In the genomic region with DNA sequence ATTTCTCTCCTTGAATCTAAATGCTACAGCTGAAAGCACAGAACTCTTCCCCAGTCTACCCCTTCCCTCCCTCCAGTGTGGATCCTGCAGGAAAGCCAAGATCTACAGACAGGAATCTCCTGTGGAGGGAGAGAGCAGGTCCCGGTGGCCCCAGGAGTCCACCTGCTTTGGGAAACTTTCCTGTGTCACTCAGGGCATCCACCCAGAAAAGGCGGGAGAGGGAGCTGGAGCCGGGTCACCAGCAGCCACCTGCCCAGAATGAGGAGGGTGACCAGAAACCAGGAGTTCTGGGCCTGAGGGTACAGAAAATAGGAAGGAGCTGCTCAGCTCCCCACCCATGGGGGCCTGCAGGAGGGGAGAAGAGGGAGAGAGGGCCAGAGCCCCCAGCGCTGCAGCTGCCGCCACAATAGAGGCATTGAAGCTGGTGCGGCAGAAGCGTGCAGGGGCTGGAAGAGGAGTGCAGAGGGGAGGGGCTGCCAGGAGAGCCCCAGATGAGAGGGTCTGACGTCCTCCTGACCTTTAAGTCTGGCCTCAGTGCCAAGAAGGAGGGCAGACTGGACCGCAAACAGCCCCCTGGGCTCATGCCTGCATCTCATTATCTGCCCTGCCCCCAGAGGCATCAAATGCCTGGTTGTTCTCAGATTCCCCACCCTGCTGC, we compare ENCODE assay signal across 1 cellular context.
TF ChIP-seq lines count a peak whose summit lies in the region.

No MANE protein-coding gene starts in this region.

TF ChIP-seq in GM23338, 12 proteins besides CTCF, POLR2A, EP300 and RAD21 (continued from another document):
- TF ChIP-seq, protein P1, sequence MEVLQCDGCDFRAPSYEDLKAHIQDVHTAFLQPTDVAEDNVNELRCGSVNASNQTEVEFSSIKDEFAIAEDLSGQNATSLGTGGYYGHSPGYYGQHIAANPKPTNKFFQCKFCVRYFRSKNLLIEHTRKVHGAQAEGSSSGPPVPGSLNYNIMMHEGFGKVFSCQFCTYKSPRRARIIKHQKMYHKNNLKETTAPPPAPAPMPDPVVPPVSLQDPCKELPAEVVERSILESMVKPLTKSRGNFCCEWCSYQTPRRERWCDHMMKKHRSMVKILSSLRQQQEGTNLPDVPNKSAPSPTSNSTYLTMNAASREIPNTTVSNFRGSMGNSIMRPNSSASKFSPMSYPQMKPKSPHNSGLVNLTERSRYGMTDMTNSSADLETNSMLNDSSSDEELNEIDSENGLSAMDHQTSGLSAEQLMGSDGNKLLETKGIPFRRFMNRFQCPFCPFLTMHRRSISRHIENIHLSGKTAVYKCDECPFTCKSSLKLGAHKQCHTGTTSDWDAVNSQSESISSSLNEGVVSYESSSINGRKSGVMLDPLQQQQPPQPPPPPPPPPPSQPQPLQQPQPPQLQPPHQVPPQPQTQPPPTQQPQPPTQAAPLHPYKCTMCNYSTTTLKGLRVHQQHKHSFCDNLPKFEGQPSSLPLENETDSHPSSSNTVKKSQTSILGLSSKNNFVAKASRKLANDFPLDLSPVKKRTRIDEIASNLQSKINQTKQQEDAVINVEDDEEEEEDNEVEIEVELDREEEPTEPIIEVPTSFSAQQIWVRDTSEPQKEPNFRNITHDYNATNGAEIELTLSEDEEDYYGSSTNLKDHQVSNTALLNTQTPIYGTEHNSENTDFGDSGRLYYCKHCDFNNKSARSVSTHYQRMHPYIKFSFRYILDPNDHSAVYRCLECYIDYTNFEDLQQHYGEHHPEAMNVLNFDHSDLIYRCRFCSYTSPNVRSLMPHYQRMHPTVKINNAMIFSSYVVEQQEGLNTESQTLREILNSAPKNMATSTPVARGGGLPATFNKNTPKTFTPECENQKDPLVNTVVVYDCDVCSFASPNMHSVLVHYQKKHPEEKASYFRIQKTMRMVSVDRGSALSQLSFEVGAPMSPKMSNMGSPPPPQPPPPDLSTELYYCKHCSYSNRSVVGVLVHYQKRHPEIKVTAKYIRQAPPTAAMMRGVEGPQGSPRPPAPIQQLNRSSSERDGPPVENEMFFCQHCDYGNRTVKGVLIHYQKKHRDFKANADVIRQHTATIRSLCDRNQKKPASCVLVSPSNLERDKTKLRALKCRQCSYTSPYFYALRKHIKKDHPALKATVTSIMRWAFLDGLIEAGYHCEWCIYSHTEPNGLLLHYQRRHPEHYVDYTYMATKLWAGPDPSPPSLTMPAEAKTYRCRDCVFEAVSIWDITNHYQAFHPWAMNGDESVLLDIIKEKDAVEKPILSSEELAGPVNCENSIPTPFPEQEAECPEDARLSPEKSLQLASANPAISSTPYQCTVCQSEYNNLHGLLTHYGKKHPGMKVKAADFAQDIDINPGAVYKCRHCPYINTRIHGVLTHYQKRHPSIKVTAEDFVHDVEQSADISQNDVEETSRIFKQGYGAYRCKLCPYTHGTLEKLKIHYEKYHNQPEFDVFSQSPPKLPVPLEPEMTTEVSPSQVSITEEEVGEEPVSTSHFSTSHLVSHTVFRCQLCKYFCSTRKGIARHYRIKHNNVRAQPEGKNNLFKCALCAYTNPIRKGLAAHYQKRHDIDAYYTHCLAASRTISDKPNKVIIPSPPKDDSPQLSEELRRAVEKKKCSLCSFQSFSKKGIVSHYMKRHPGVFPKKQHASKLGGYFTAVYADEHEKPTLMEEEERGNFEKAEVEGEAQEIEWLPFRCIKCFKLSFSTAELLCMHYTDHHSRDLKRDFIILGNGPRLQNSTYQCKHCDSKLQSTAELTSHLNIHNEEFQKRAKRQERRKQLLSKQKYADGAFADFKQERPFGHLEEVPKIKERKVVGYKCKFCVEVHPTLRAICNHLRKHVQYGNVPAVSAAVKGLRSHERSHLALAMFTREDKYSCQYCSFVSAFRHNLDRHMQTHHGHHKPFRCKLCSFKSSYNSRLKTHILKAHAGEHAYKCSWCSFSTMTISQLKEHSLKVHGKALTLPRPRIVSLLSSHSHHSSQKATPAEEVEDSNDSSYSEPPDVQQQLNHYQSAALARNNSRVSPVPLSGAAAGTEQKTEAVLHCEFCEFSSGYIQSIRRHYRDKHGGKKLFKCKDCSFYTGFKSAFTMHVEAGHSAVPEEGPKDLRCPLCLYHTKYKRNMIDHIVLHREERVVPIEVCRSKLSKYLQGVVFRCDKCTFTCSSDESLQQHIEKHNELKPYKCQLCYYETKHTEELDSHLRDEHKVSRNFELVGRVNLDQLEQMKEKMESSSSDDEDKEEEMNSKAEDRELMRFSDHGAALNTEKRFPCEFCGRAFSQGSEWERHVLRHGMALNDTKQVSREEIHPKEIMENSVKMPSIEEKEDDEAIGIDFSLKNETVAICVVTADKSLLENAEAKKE (CRISPR knock-in tag; IDR thresholded peaks at IDR 0.05): no peak
- TF ChIP-seq, protein P2, sequence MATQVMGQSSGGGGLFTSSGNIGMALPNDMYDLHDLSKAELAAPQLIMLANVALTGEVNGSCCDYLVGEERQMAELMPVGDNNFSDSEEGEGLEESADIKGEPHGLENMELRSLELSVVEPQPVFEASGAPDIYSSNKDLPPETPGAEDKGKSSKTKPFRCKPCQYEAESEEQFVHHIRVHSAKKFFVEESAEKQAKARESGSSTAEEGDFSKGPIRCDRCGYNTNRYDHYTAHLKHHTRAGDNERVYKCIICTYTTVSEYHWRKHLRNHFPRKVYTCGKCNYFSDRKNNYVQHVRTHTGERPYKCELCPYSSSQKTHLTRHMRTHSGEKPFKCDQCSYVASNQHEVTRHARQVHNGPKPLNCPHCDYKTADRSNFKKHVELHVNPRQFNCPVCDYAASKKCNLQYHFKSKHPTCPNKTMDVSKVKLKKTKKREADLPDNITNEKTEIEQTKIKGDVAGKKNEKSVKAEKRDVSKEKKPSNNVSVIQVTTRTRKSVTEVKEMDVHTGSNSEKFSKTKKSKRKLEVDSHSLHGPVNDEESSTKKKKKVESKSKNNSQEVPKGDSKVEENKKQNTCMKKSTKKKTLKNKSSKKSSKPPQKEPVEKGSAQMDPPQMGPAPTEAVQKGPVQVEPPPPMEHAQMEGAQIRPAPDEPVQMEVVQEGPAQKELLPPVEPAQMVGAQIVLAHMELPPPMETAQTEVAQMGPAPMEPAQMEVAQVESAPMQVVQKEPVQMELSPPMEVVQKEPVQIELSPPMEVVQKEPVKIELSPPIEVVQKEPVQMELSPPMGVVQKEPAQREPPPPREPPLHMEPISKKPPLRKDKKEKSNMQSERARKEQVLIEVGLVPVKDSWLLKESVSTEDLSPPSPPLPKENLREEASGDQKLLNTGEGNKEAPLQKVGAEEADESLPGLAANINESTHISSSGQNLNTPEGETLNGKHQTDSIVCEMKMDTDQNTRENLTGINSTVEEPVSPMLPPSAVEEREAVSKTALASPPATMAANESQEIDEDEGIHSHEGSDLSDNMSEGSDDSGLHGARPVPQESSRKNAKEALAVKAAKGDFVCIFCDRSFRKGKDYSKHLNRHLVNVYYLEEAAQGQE (IDR thresholded peaks at IDR 0.05; ENCODE audit: unreplicated experiment): no peak
- TF ChIP-seq STAT1 (IDR thresholded peaks at IDR 0.05; ENCODE audit: unreplicated experiment) (no peak), ZNF114 (CRISPR knock-in tag; IDR thresholded peaks at IDR 0.05) (no peak)
